In genomic region chr9:88533951-88534455, GRCh38 we compare ENCODE assay signal across 8 cellular contexts. TPM values are rescaled to one million over a fixed set of nuclear protein-coding genes. Genes with fewer than 3 reads are reported as not detected.
DNase-seq lines count a peak whose midpoint lies in the region; ATAC-seq and TF ChIP-seq lines count a peak whose summit lies in the region.

No MANE protein-coding gene starts in this region.

- peaks cover 15% of the 10 kb centered on the region for H3K4me1 ChIP-seq in mucosa of descending colon (ENCODE audit: low read depth)

- no peak for TF ChIP-seq POLR2A in erythroblast (IDR thresholded peaks at IDR 0.05; ENCODE audit: low read length)

- H3K27me3 Mint-ChIP-seq in CD4-positive, alpha-beta T cell, result peaks cover 21% of the 10 kb centered on the region
- peaks cover 45 to 83% of the 10 kb centered on the region in 2 donors for H3K27me3 Mint-ChIP-seq in effector memory CD8-positive, alpha-beta T cell

- H3K9me3 Mint-ChIP-seq in CD4-positive, alpha-beta T cell, result no peaks in the 10 kb centered on the region
- no peaks in the 10 kb centered on the region for H3K9me3 Mint-ChIP-seq in effector memory CD8-positive, alpha-beta T cell

- H3K9me3 ChIP-seq in CD4-positive, alpha-beta T cell (ENCODE audit: control insufficient read depth, low read length), result no peaks in the 10 kb centered on the region
- no peaks in the 10 kb centered on the region for H3K9me3 ChIP-seq in mucosa of descending colon

- no peak overlapping the region for H3K4me3 ChIP-seq in mucosa of descending colon

- no peaks in the 10 kb centered on the region for H3K36me3 Mint-ChIP-seq in CD4-positive, alpha-beta T cell (ENCODE audit: low read depth)
- H3K36me3 Mint-ChIP-seq in effector memory CD8-positive, alpha-beta T cell (ENCODE audit: insufficient read depth), result no peaks in the 10 kb centered on the region

- no peak for ATAC-seq in CD4-positive, alpha-beta T cell (ENCODE audit: poor library complexity)
- ATAC-seq in effector memory CD8-positive, alpha-beta T cell (replicated peaks), result no peak
- ATAC-seq in mucosa of descending colon (peak; percentile 17), HG02623 (IDR thresholded peaks at IDR 0.05; ENCODE audit: unreplicated experiment) (no peak)

- no peak for TF ChIP-seq CTCF in CD4-positive, alpha-beta T cell (IDR thresholded peaks at IDR 0.05)
- TF ChIP-seq CTCF in mucosa of descending colon (IDR thresholded peaks at IDR 0.05) (no peak), GM10248 (IDR thresholded peaks at IDR 0.05; ENCODE audit: control extremely low read depth, extremely low read depth, low read depth, missing control alignments) (no peak)

- no peaks in the 10 kb centered on the region for H3K36me3 ChIP-seq in mucosa of descending colon (ENCODE audit: low read depth)

- H3K4me3 Mint-ChIP-seq in CD4-positive, alpha-beta T cell, result peak overlapping the region; percentile 85
- H3K4me3 Mint-ChIP-seq in effector memory CD8-positive, alpha-beta T cell, result peak overlapping the region; percentile 54 to 60

- CTCF ChIA-PET in CD4-positive, alpha-beta T cell (lab: Charles Lee), result no interaction called here
- CTCF ChIA-PET in GM10248 (lab: Yijun Ruan, JAX), result no interaction called here

- H3K27ac ChIP-seq in CD4-positive, alpha-beta T cell (ENCODE audit: low read depth, low read length), result no peak overlapping the region

- POLR2A ChIA-PET in CD4-positive, alpha-beta T cell (lab: Charles Lee), result no interaction called here
- POLR2A ChIA-PET in GM10248 (lab: Yijun Ruan, JAX), result no interaction called here

- intact Hi-C loops in CD4-positive, alpha-beta T cell (cut with DNase I, micrococcal nuclease), result no loop called here
- intact Hi-C loops in mucosa of descending colon (cut with DNase I, micrococcal nuclease), result no loop called here

- H3K27me3 ChIP-seq in CD4-positive, alpha-beta T cell (ENCODE audit: control insufficient read depth, insufficient read depth, low read length), result peaks cover 25% of the 10 kb centered on the region

- H3K27ac Mint-ChIP-seq in CD4-positive, alpha-beta T cell, result no peak overlapping the region
- no peak overlapping the region for H3K27ac Mint-ChIP-seq in effector memory CD8-positive, alpha-beta T cell

- DNase-seq in CD4-positive, alpha-beta T cell, result no peak
- DNase-seq in NOMO-1 (lab: John Stamatoyannopoulos, UW; ENCODE audit: unreplicated experiment in 2 of 2), result peak; percentile 12 to 46
- no peak for DNase-seq in effector memory CD8-positive, alpha-beta T cell
- DNase-seq in mucosa of descending colon, result peak; percentile 16 to 66 (median 64)
- DNase-seq in NCI-H345 (lab: John Stamatoyannopoulos, UW), result no peak
- DNase-seq in erythroblast (lab: John Stamatoyannopoulos, UW), result no peak
- no peak for DNase-seq in GM10248 (ENCODE audit: extremely low spot score)

- peaks cover 25% of the 10 kb centered on the region for H3K4me1 Mint-ChIP-seq in CD4-positive, alpha-beta T cell (ENCODE audit: low read depth)
- peaks cover 9 to 10% of the 10 kb centered on the region in 2 donors for H3K4me1 Mint-ChIP-seq in effector memory CD8-positive, alpha-beta T cell (ENCODE audit: low read depth in 2 of 2)

RNA-seq across cellular contexts. Expression of gene NXNL2, which starts 1.0 kb away (rescaled TPM):
- not detected for total RNA-seq in CD4-positive, alpha-beta T cell
- total RNA-seq in mucosa of descending colon, result not detected

Comparison
In these comparisons a context has a peak if more than half of its experiments do, and no peak if none do; other contexts are left out.
1. DNase-seq: peak in NOMO-1 (2 of 2) and mucosa of descending colon (3 of 3); none in CD4-positive, alpha-beta T cell (0 of 10), effector memory CD8-positive, alpha-beta T cell (0 of 3), NCI-H345 (single experiment), erythroblast (0 of 2) and GM10248 (single experiment).